Comparison of ENCODE assay signal across 23 cellular contexts in the genomic region with DNA sequence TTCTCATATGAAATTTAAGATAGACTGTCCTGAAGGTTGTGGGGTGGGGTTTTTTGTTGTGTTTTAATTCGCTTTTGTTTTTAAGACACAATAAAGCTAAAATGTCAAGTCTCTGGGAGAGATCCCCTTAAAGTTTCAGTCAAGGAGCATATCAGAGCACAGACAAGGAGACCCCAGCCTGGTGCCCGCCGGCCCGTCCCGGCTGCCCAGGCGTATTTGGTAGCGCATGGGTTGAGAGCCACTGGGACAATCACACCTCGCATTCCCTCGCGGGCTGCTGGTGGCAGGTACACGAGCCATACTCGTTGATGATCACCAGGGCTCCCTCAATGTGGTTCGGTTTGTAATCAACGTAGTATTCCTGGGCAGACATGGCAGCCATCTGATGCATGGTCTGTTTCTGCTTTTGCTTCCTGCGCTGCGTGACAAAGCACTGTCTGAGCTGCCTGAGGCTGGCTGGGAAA. TPM values are rescaled to one million over a fixed set of nuclear protein-coding genes. Genes with fewer than 3 reads are reported as not detected.
DNase-seq lines count a peak whose midpoint lies in the region; ATAC-seq, FAIRE-seq and TF ChIP-seq lines count a peak whose summit lies in the region.
"Had no signal": no experiment of that assay in that cellular context is flagged by ENCODE, and none has a peak within 500 bp of the region (broad histone marks: within the 10 kb centered on the region; RNA-seq: fewer than 3 reads in every experiment).

No MANE protein-coding gene starts in this region.

- peak overlapping the region; percentile 84 for H3K4me2 ChIP-seq in astrocyte (ENCODE audit: low read length)
- H3K4me2 ChIP-seq in parathyroid adenoma (ENCODE audit: low read length), result peak overlapping the region; percentile 56

- H3K27me3 ChIP-seq in astrocyte (ENCODE audit: insufficient read depth, low read length) (peaks cover 53% of the 10 kb centered on the region), iPS-18a (ENCODE audit: control insufficient read depth, insufficient read depth, low read length) (peaks cover 82% of the 10 kb centered on the region), parathyroid adenoma (ENCODE audit: control insufficient read depth, insufficient read depth, low read length) (no peaks in the 10 kb centered on the region)

- no peak for TF ChIP-seq CTCF in astrocyte (IDR thresholded peaks at IDR 0.05; ENCODE audit: insufficient read depth, low read depth, low read length)
- no peak for TF ChIP-seq CTCF in parathyroid adenoma (IDR thresholded peaks at IDR 0.05)

- H3K27ac Mint-ChIP-seq in astrocyte (ENCODE audit: unreplicated experiment), result no peak overlapping the region
- no peak overlapping the region for H3K27ac Mint-ChIP-seq in activated T-cell treated with anti-CD3 and anti-CD28 coated beads, Interleukin-2, amount 50 U/mL, for 72 hours
- H3K27ac Mint-ChIP-seq: activated CD4-positive, alpha-beta memory T cell treated with anti-CD3 and anti-CD28 coated beads, Interleukin-2, amount 10 ng/mL, durations not matched to agents 7 days and 5 days; CD4-positive, alpha-beta memory T cell; natural killer cell had no signal

- no peaks in the 10 kb centered on the region for H3K79me2 ChIP-seq in astrocyte (ENCODE audit: insufficient read depth, low read length)
- no peaks in the 10 kb centered on the region for H3K79me2 ChIP-seq in parathyroid adenoma

- H3K9ac ChIP-seq in ES-I3 (ENCODE audit: low read depth, low read length) (peak overlapping the region; percentile 54; the same call in 1 of the 2 replicates), astrocyte (ENCODE audit: low read length) (no peak overlapping the region), iPS-18a (ENCODE audit: low read length) (no peak overlapping the region), parathyroid adenoma (no peak overlapping the region)

- no peak overlapping the region for H3K4me3 ChIP-seq in astrocyte (ENCODE audit: insufficient read depth, low read depth, low read length)
- H3K4me3 ChIP-seq in iPS-18a (ENCODE audit: low read length), result peak overlapping the region; percentile 59
- H3K4me3 ChIP-seq in parathyroid adenoma (ENCODE audit: low read depth, low read length), result no peak overlapping the region
- H3K4me3 ChIP-seq: lung had no signal

- DNase-seq in astrocyte (ENCODE audit: low read depth), result no peak
- no peak for DNase-seq in activated CD4-positive, alpha-beta T cell treated with anti-CD3 and anti-CD28 coated beads, Interleukin-2, amount 50 U/mL, for 48 hours
- DNase-seq in mesenteric fat pad (ENCODE audit: low spot score), result no peak
- no peak for DNase-seq in activated CD4-positive, alpha-beta T cell treated with anti-CD3 and anti-CD28 coated beads, Interleukin-2, amount 50 U/mL, for 4 hours
- DNase-seq in activated T-cell treated with anti-CD3 and anti-CD28 coated beads, Interleukin-2, amount 50 U/mL, for 72 hours, result no peak
- DNase-seq: ACHN; activated CD4-positive, alpha-beta memory T cell treated with anti-CD3 and anti-CD28 coated beads, Interleukin-2, amount 10 ng/mL, durations not matched to agents 7 days and 5 days; CD4-positive, alpha-beta memory T cell; DND-41; natural killer cell; NCI-H1436 treated with DMSO at 0.1 percent for 48 hours; NCI-H2227 treated with DMSO at 0.1 percent for 48 hours; NK-92 treated with Interleukin-12 subunit alpha and Interleukin-12 subunit beta, amount 100 ng/mL, for 24 hours; stimulated activated naive CD4-positive, alpha-beta T cell treated with Interleukin-2 at 50 U/mL for 16 hours had no signal

- H3K27me3 Mint-ChIP-seq in astrocyte (ENCODE audit: low read depth, unreplicated experiment), result peaks cover 69% of the 10 kb centered on the region
- peaks cover 44% of the 10 kb centered on the region for H3K27me3 Mint-ChIP-seq in activated T-cell treated with anti-CD3 and anti-CD28 coated beads, Interleukin-2, amount 50 U/mL, for 72 hours (ENCODE audit: low read depth)

- ATAC-seq in activated T-cell treated with anti-CD3 and anti-CD28 coated beads, Interleukin-2, amount 50 U/mL, for 72 hours (replicated peaks in 1 of 2), result no peak
- ATAC-seq: natural killer cell had no signal

- no peaks in the 10 kb centered on the region for H3K36me3 Mint-ChIP-seq in astrocyte (ENCODE audit: low read depth, unreplicated experiment)
- H3K36me3 Mint-ChIP-seq in activated T-cell treated with anti-CD3 and anti-CD28 coated beads, Interleukin-2, amount 50 U/mL, for 72 hours (ENCODE audit: insufficient read depth in 2 of 2), result peaks cover 3 to 4% of the 10 kb centered on the region in 2 donors
- H3K36me3 Mint-ChIP-seq: CD4-positive, alpha-beta memory T cell had no signal

- H3K4me1 Mint-ChIP-seq in astrocyte (ENCODE audit: low read depth, unreplicated experiment), result peaks cover 9% of the 10 kb centered on the region
- H3K4me1 Mint-ChIP-seq in activated T-cell treated with anti-CD3 and anti-CD28 coated beads, Interleukin-2, amount 50 U/mL, for 72 hours (ENCODE audit: low read depth), result no peaks in the 10 kb centered on the region
- H3K4me1 Mint-ChIP-seq: activated CD4-positive, alpha-beta memory T cell treated with anti-CD3 and anti-CD28 coated beads, Interleukin-2, amount 10 ng/mL, durations not matched to agents 7 days and 5 days; CD4-positive, alpha-beta memory T cell; natural killer cell had no signal

- H3K36me3 ChIP-seq in ES-I3 (ENCODE audit: insufficient read depth, low read length) (no peaks in the 10 kb centered on the region), astrocyte (ENCODE audit: insufficient read depth, low read length) (no peaks in the 10 kb centered on the region), iPS-18a (ENCODE audit: control insufficient read depth, low read depth, low read length) (no peaks in the 10 kb centered on the region), parathyroid adenoma (ENCODE audit: control insufficient read depth, insufficient read depth, low read length) (no peaks in the 10 kb centered on the region)

- H3K27ac ChIP-seq in astrocyte (ENCODE audit: low read depth, low read length) (no peak overlapping the region), iPS-18a (ENCODE audit: low read length) (no peak overlapping the region), parathyroid adenoma (no peak overlapping the region)

- H2AFZ ChIP-seq in astrocyte (ENCODE audit: low read depth, low read length), result peak overlapping the region; percentile 71
- H2AFZ ChIP-seq in parathyroid adenoma, result no peak overlapping the region

- no peaks in the 10 kb centered on the region for H3K9me3 ChIP-seq in ES-I3 (ENCODE audit: control insufficient read depth, insufficient read depth, low read length)
- no peaks in the 10 kb centered on the region for H3K9me3 ChIP-seq in astrocyte (ENCODE audit: insufficient read depth, low read depth, low read length)
- no peaks in the 10 kb centered on the region for H3K9me3 ChIP-seq in iPS-18a (ENCODE audit: control insufficient read depth, low read depth, low read length)
- no peaks in the 10 kb centered on the region for H3K9me3 ChIP-seq in parathyroid adenoma (ENCODE audit: control insufficient read depth, low read length)

- H3K9me3 Mint-ChIP-seq in astrocyte (ENCODE audit: unreplicated experiment), result peaks cover 1% of the 10 kb centered on the region
- H3K9me3 Mint-ChIP-seq in activated T-cell treated with anti-CD3 and anti-CD28 coated beads, Interleukin-2, amount 50 U/mL, for 72 hours, result peaks cover 1 to 2% of the 10 kb centered on the region in 2 donors

- H3K4me1 ChIP-seq in ES-I3 (ENCODE audit: insufficient read depth, low read length), result peaks cover 22% of the 10 kb centered on the region
- no peaks in the 10 kb centered on the region for H3K4me1 ChIP-seq in astrocyte (ENCODE audit: insufficient read depth, low read length)
- H3K4me1 ChIP-seq in iPS-18a (ENCODE audit: control insufficient read depth, low read depth, low read length), result peaks cover 50% of the 10 kb centered on the region
- no peaks in the 10 kb centered on the region for H3K4me1 ChIP-seq in parathyroid adenoma

- H3K4me3 Mint-ChIP-seq in astrocyte (ENCODE audit: unreplicated experiment), result no peak overlapping the region
- H3K4me3 Mint-ChIP-seq in activated T-cell treated with anti-CD3 and anti-CD28 coated beads, Interleukin-2, amount 50 U/mL, for 72 hours, result no peak overlapping the region
- H3K4me3 Mint-ChIP-seq: activated CD4-positive, alpha-beta memory T cell treated with anti-CD3 and anti-CD28 coated beads, Interleukin-2, amount 10 ng/mL, durations not matched to agents 7 days and 5 days; CD4-positive, alpha-beta memory T cell; natural killer cell had no signal

- no peak for FAIRE-seq in astrocyte (lab: Jason Lieb, UNC)
- FAIRE-seq: endometrium had no signal

- H4K20me1 ChIP-seq in astrocyte (ENCODE audit: insufficient read depth, low read length), result no peaks in the 10 kb centered on the region

RNA-seq across cellular contexts. Expression of gene LRRTM1, which starts 2.5 kb away (rescaled TPM):
- total RNA-seq in astrocyte (not detected in 2 replicates), mesenteric fat pad (not detected)
- not detected for total RNA-seq in activated T-cell treated with anti-CD3 and anti-CD28 coated beads, Interleukin-2, amount 50 U/mL, for 72 hours
- total RNA-seq: activated CD4-positive, alpha-beta memory T cell treated with anti-CD3 and anti-CD28 coated beads, Interleukin-2, amount 10 ng/mL, durations not matched to agents 7 days and 5 days; CD4-positive, alpha-beta memory T cell; fibroblast of villous mesenchyme; MCF 10A; natural killer cell; RPMI7951; ureter had no signal
